21 cellular contexts compared by ENCODE assay signal in genomic region chr3:87437765-87438164, GRCh38.
A peak's percentile ranks its signal among the peaks of the same experiment; 100 is the strongest.
DNase-seq lines count a peak whose midpoint lies in the region; ATAC-seq and TF ChIP-seq lines count a peak whose summit lies in the region.
"Had no signal": no experiment of that assay in that cellular context is flagged by ENCODE, and none has a peak within 500 bp of the region (broad histone marks: within the 10 kb centered on the region; RNA-seq: fewer than 3 reads in every experiment).

No MANE protein-coding gene starts in this region.

- no peak overlapping the region for H3K4me3 Mint-ChIP-seq in activated CD8-positive, alpha-beta memory T cell treated with anti-CD3 and anti-CD28 coated beads, Interleukin-2, amount 10 ng/mL, durations not matched to agents 7 days and 5 days
- H3K4me3 Mint-ChIP-seq: activated naive CD4-positive, alpha-beta T cell treated with anti-CD3 and anti-CD28 coated beads, Interleukin-2, amount 50 U/mL, for 24 hours; memory B cell; neural crest cell had no signal

- peak; percentile 15 for DNase-seq in A172 (ENCODE audit: low spot score)
- peak; percentile 41 for DNase-seq in ELR (ENCODE audit: low read depth)
- DNase-seq in RWPE2 (ENCODE audit: low spot score): no peak
- peak; percentile 11 for DNase-seq in iris pigment epithelial cell (ENCODE audit: low read depth)
- DNase-seq in activated effector memory CD4-positive, alpha-beta T cell treated with anti-CD3 and anti-CD28 coated beads, Interleukin-2, amount 50 U/mL, for 16 hours: no peak
- no peak for DNase-seq in NAMALWA (ENCODE audit: low spot score)
- no peak for DNase-seq in activated CD8-positive, alpha-beta memory T cell treated with anti-CD3 and anti-CD28 coated beads, Interleukin-2, amount 10 ng/mL, durations not matched to agents 7 days and 5 days
- DNase-seq: AML-193; cerebellar nuclear complex; DMS 273 treated with DMSO at 0.1 percent for 48 hours; H7; NCI-H1436; NCI-H446 treated with DMSO at 0.1 percent for 48 hours; stimulated activated CD4-positive, alpha-beta T cell treated with anti-CD3 and anti-CD28 coated beads, Interleukin-4, amount 100 ng/mL, for 1 hour; tibial artery had no signal

- no peak overlapping the region for H3K4me3 ChIP-seq in RWPE2 (ENCODE audit: severe bottlenecking)
- H3K4me3 ChIP-seq: K562, right atrium auricular region, tibial artery had no signal

- no peak overlapping the region for H3K27ac Mint-ChIP-seq in activated CD8-positive, alpha-beta memory T cell treated with anti-CD3 and anti-CD28 coated beads, Interleukin-2, amount 10 ng/mL, durations not matched to agents 7 days and 5 days
- H3K27ac Mint-ChIP-seq: activated naive CD4-positive, alpha-beta T cell treated with anti-CD3 and anti-CD28 coated beads, Interleukin-2, amount 50 U/mL, for 24 hours; memory B cell had no signal

- no peaks in the 10 kb centered on the region for H3K36me3 Mint-ChIP-seq in activated CD8-positive, alpha-beta memory T cell treated with anti-CD3 and anti-CD28 coated beads, Interleukin-2, amount 10 ng/mL, durations not matched to agents 7 days and 5 days
- H3K36me3 Mint-ChIP-seq: activated naive CD4-positive, alpha-beta T cell treated with anti-CD3 and anti-CD28 coated beads, Interleukin-2, amount 50 U/mL, for 24 hours; memory B cell had no signal

- peak overlapping the region; percentile 63 for H3K27ac ChIP-seq in RWPE2 (ENCODE audit: poor library complexity, severe bottlenecking)
- H3K27ac ChIP-seq: right atrium auricular region, tibial artery had no signal

- H3K27me3 ChIP-seq in RWPE2 (ENCODE audit: insufficient read depth, poor library complexity, severe bottlenecking): no peaks in the 10 kb centered on the region
- H3K27me3 ChIP-seq: right atrium auricular region, tibial artery had no signal

- ATAC-seq in RWPE2 (ENCODE audit: low read depth) (peak; percentile 72), GM18519 (IDR thresholded peaks at IDR 0.05; ENCODE audit: low FRiP score, unreplicated experiment) (no peak)
- no peak for ATAC-seq in activated CD8-positive, alpha-beta memory T cell treated with anti-CD3 and anti-CD28 coated beads, Interleukin-2, amount 10 ng/mL, durations not matched to agents 7 days and 5 days
- ATAC-seq: K562 had no signal

- H3K9me3 Mint-ChIP-seq in activated CD8-positive, alpha-beta memory T cell treated with anti-CD3 and anti-CD28 coated beads, Interleukin-2, amount 10 ng/mL, durations not matched to agents 7 days and 5 days (ENCODE audit: low read depth): no peaks in the 10 kb centered on the region
- H3K9me3 Mint-ChIP-seq: activated naive CD4-positive, alpha-beta T cell treated with anti-CD3 and anti-CD28 coated beads, Interleukin-2, amount 50 U/mL, for 24 hours; memory B cell had no signal

- H3K27me3 Mint-ChIP-seq in activated CD8-positive, alpha-beta memory T cell treated with anti-CD3 and anti-CD28 coated beads, Interleukin-2, amount 10 ng/mL, durations not matched to agents 7 days and 5 days: no peaks in the 10 kb centered on the region
- H3K27me3 Mint-ChIP-seq: activated naive CD4-positive, alpha-beta T cell treated with anti-CD3 and anti-CD28 coated beads, Interleukin-2, amount 50 U/mL, for 24 hours had no signal

- CTCF ChIA-PET in activated CD8-positive, alpha-beta memory T cell treated with anti-CD3 and anti-CD28 coated beads, Interleukin-2, amount 10 ng/mL, durations not matched to agents 7 days and 5 days (lab: Charles Lee): no interaction called here

- peaks cover 2% of the 10 kb centered on the region for H3K4me1 Mint-ChIP-seq in activated CD8-positive, alpha-beta memory T cell treated with anti-CD3 and anti-CD28 coated beads, Interleukin-2, amount 10 ng/mL, durations not matched to agents 7 days and 5 days
- H3K4me1 Mint-ChIP-seq: memory B cell had no signal

- TF ChIP-seq CTCF in RWPE2 (IDR thresholded peaks at IDR 0.05; ENCODE audit: poor library complexity, severe bottlenecking): no peak

- no peaks in the 10 kb centered on the region for H3K36me3 ChIP-seq in RWPE2 (ENCODE audit: low read depth)
- H3K36me3 ChIP-seq: right atrium auricular region, tibial artery had no signal

- H3K4me1 ChIP-seq in RWPE2 (ENCODE audit: insufficient read depth, poor library complexity, severe bottlenecking): peaks cover 22% of the 10 kb centered on the region
- H3K4me1 ChIP-seq: right atrium auricular region, tibial artery had no signal

- no peaks in the 10 kb centered on the region for H3K9me3 ChIP-seq in RWPE2 (ENCODE audit: severe bottlenecking)
- H3K9me3 ChIP-seq: right atrium auricular region, tibial artery had no signal

Comparison
In these comparisons a context has a peak if more than half of its experiments do, and no peak if none do; other contexts are left out.
1. DNase-seq: peak in A172 (single experiment), ELR (single experiment) and iris pigment epithelial cell (single experiment); none in RWPE2 (single experiment), activated effector memory CD4-positive, alpha-beta T cell treated with anti-CD3 and anti-CD28 coated beads, Interleukin-2, amount 50 U/mL, for 16 hours (single experiment), NAMALWA (single experiment) and activated CD8-positive, alpha-beta memory T cell treated with anti-CD3 and anti-CD28 coated beads, Interleukin-2, amount 10 ng/mL, durations not matched to agents 7 days and 5 days (single experiment).